16 cellular contexts compared by ENCODE assay signal in genomic region chr6:76706086-76706485, GRCh38.
DNase-seq lines count a peak whose midpoint lies in the region; ATAC-seq and TF ChIP-seq lines count a peak whose summit lies in the region.
"Had no signal": no experiment of that assay in that cellular context is flagged by ENCODE, and none has a peak within 500 bp of the region (broad histone marks: within the 10 kb centered on the region; RNA-seq: fewer than 3 reads in every experiment).

No MANE protein-coding gene starts in this region.

- no peak for ATAC-seq in GM21576 (IDR thresholded peaks at IDR 0.05; ENCODE audit: unreplicated experiment)
- ATAC-seq: A549; CD8-positive, alpha-beta T cell; GM12878 had no signal

- no peak overlapping the region for H3K4me3 ChIP-seq in epithelial cell of esophagus (ENCODE audit: low read length)
- H3K4me3 ChIP-seq: A549; BLaER1 treated with 17β-estradiol and CSF1 and Interleukin-3, amounts not matched to agents 10 nM and 100 nM; GM12878 had no signal

- TF ChIP-seq CTCF in epithelial cell of esophagus (IDR thresholded peaks at IDR 0.05; ENCODE audit: insufficient read depth, low read depth, low read length, missing control alignments) = no peak

- DNase-seq in ELR (ENCODE audit: low read depth) (peak; percentile 6), RKO (ENCODE audit: low spot score) (peak; percentile 27), epithelial cell of esophagus (ENCODE audit: low read depth) (peak; percentile 69), kidney glomerular epithelial cell (lab: John Stamatoyannopoulos, UW) (no peak)
- DNase-seq in stimulated activated naive CD4-positive, alpha-beta T cell (lab: John Stamatoyannopoulos, UW) = no peak
- DNase-seq: AML-193; Caco-2; Calu3; CD4-positive, alpha-beta T cell; CD8-positive, alpha-beta T cell; DMS79 treated with DMSO at 0.1 percent for 48 hours; GDM1 had no signal

Comparison
In these comparisons a context has a peak if more than half of its experiments do, and no peak if none do; other contexts are left out.
1. DNase-seq: peak in ELR (single experiment), RKO (single experiment) and epithelial cell of esophagus (single experiment); none in kidney glomerular epithelial cell (single experiment) and stimulated activated naive CD4-positive, alpha-beta T cell (0 of 6).